ENCODE assay signal across 1 cellular context in the genomic region with DNA sequence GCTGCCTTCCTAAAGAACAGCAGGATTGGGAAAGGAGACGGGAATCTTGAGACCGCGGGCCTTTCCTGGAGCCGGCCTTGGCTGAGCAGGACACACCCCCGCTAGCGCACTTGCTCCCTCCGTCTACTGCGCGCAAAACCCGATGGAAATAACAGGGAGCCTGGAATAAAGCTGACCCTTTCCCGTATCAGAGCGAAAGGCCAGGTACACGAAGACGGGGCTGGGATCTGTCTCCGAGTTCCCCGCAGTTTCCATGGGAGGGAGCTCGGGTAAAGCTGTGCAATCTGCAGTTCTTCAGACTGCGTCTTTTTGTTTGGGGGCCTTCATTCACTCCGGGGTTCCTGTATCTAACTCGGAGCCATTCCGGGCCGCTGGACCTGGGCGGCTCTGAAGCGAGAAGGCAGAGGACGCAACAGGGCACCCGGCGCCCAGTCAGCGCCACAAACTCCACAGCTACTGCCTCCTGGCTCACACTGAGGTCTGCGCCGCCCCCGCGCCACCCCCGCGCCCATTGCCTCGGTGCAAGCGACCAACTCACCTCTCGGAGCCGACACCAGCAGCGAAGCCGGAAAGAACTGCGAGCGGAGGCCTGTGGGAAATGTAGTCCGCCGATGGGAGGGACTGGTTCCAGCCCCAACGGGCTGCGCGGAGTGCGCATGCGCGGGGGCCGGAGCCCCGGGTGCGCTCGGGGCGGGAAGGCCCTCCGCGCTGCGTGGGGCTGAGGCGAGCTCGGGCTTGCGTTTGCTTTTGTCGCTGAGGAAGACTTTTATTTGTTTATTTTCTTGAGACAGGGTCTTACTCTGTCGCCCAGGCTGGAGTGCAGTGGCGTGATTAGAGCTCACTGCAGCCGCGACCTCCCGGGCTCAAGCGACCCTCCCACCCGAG.
TF ChIP-seq lines count a peak whose summit lies in the region.

ZFP14 (minus strand) TSS at position 577 of the 885 bp plus-strand sequence. CDS start 11,309 bp downstream, outside the sequence.

TF ChIP-seq in K562, 482 proteins besides CTCF, POLR2A, EP300 and RAD21 (continued from another document and continues in another):
- TF ChIP-seq, protein P1, sequence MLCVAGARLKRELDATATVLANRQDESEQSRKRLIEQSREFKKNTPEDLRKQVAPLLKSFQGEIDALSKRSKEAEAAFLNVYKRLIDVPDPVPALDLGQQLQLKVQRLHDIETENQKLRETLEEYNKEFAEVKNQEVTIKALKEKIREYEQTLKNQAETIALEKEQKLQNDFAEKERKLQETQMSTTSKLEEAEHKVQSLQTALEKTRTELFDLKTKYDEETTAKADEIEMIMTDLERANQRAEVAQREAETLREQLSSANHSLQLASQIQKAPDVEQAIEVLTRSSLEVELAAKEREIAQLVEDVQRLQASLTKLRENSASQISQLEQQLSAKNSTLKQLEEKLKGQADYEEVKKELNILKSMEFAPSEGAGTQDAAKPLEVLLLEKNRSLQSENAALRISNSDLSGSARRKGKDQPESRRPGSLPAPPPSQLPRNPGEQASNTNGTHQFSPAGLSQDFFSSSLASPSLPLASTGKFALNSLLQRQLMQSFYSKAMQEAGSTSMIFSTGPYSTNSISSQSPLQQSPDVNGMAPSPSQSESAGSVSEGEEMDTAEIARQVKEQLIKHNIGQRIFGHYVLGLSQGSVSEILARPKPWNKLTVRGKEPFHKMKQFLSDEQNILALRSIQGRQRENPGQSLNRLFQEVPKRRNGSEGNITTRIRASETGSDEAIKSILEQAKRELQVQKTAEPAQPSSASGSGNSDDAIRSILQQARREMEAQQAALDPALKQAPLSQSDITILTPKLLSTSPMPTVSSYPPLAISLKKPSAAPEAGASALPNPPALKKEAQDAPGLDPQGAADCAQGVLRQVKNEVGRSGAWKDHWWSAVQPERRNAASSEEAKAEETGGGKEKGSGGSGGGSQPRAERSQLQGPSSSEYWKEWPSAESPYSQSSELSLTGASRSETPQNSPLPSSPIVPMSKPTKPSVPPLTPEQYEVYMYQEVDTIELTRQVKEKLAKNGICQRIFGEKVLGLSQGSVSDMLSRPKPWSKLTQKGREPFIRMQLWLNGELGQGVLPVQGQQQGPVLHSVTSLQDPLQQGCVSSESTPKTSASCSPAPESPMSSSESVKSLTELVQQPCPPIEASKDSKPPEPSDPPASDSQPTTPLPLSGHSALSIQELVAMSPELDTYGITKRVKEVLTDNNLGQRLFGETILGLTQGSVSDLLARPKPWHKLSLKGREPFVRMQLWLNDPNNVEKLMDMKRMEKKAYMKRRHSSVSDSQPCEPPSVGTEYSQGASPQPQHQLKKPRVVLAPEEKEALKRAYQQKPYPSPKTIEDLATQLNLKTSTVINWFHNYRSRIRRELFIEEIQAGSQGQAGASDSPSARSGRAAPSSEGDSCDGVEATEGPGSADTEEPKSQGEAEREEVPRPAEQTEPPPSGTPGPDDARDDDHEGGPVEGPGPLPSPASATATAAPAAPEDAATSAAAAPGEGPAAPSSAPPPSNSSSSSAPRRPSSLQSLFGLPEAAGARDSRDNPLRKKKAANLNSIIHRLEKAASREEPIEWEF (CRISPR knock-in tag; IDR thresholded peaks at IDR 0.05), result no peak
- TF ChIP-seq GTF2A2 (tag; IDR thresholded peaks at IDR 0.05), result no peak
- TF ChIP-seq E2F6 (IDR thresholded peaks at IDR 0.05; ENCODE audit: borderline replicate concordance in 1 of 2, extremely low read depth in 1 of 2, insufficient read depth in 1 of 2, insufficient read length in 1 of 2, low read depth in 1 of 2, low read length in 1 of 2, poor library complexity in 1 of 2, severe bottlenecking in 1 of 2), result peak; percentile 69 to 94
- no peak for TF ChIP-seq SP1 (CRISPR knock-in tag; IDR thresholded peaks at IDR 0.05)
- TF ChIP-seq TCF7L2 (IDR thresholded peaks at IDR 0.05; ENCODE audit: low read depth, low read length), result peak; percentile 81
- no peak for TF ChIP-seq SMARCE1 (IDR thresholded peaks at IDR 0.05)
- TF ChIP-seq MEIS2 (IDR thresholded peaks at IDR 0.05; ENCODE audit: partially characterized antibody), result peak; percentile 78
- TF ChIP-seq VEZF1 (CRISPR knock-in tag; IDR thresholded peaks at IDR 0.05), result peak; percentile 74
- TF ChIP-seq ZNF133 (CRISPR knock-in tag; IDR thresholded peaks at IDR 0.05), result no peak
- TF ChIP-seq ARID2 (IDR thresholded peaks at IDR 0.05), result no peak
- TF ChIP-seq, protein P2, sequence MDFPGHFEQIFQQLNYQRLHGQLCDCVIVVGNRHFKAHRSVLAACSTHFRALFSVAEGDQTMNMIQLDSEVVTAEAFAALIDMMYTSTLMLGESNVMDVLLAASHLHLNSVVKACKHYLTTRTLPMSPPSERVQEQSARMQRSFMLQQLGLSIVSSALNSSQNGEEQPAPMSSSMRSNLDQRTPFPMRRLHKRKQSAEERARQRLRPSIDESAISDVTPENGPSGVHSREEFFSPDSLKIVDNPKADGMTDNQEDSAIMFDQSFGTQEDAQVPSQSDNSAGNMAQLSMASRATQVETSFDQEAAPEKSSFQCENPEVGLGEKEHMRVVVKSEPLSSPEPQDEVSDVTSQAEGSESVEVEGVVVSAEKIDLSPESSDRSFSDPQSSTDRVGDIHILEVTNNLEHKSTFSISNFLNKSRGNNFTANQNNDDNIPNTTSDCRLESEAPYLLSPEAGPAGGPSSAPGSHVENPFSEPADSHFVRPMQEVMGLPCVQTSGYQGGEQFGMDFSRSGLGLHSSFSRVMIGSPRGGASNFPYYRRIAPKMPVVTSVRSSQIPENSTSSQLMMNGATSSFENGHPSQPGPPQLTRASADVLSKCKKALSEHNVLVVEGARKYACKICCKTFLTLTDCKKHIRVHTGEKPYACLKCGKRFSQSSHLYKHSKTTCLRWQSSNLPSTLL (IDR thresholded peaks at IDR 0.05), result no peak
- TF ChIP-seq ZBTB26 (CRISPR knock-in tag; IDR thresholded peaks at IDR 0.05), result no peak
- no peak for TF ChIP-seq TAL1 (IDR thresholded peaks at IDR 0.05)
- no peak for TF ChIP-seq MAFK (IDR thresholded peaks at IDR 0.05; ENCODE audit: low read length)
- no peak for TF ChIP-seq ZC3H11A (IDR thresholded peaks at IDR 0.05; ENCODE audit: low read depth, low read length)
- peak; percentile 72 for TF ChIP-seq ETV5 (CRISPR knock-in tag; IDR thresholded peaks at IDR 0.05; ENCODE audit: low read depth)
- peak; percentile 59 for TF ChIP-seq FOXM1 (IDR thresholded peaks at IDR 0.05; ENCODE audit: low read depth)
- TF ChIP-seq FOXM1 (CRISPR knock-in tag; IDR thresholded peaks at IDR 0.05; ENCODE audit: low read depth), result no peak
- 0 out of 2 replicates have a peak, but pooled peaks have one; percentile 40 for TF ChIP-seq RNF2 (IDR thresholded peaks at IDR 0.05)
- 0 out of 2 replicates have a peak, but pooled peaks have one; percentile 55 for TF ChIP-seq ZNF124 (CRISPR knock-in tag; IDR thresholded peaks at IDR 0.05)
- TF ChIP-seq FUS (optimal IDR thresholded peaks at IDR 0.05; ENCODE audit: low read depth, low read length), result no peak
- peak; percentile 52; the same call in 1 of the 2 replicates for TF ChIP-seq NR2C2 (CRISPR knock-in tag; IDR thresholded peaks at IDR 0.05)
- TF ChIP-seq NR2C2 (tag; IDR thresholded peaks at IDR 0.05), result peak; percentile 94
- TF ChIP-seq, protein P3, sequence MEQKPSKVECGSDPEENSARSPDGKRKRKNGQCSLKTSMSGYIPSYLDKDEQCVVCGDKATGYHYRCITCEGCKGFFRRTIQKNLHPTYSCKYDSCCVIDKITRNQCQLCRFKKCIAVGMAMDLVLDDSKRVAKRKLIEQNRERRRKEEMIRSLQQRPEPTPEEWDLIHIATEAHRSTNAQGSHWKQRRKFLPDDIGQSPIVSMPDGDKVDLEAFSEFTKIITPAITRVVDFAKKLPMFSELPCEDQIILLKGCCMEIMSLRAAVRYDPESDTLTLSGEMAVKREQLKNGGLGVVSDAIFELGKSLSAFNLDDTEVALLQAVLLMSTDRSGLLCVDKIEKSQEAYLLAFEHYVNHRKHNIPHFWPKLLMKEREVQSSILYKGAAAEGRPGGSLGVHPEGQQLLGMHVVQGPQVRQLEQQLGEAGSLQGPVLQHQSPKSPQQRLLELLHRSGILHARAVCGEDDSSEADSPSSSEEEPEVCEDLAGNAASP (IDR thresholded peaks at IDR 0.05), result no peak
- TF ChIP-seq GABPA (tag; conservative IDR thresholded peaks at IDR 0.05; ENCODE audit: low read depth), result peak; percentile 86
- peak; percentile 96 to 97 for TF ChIP-seq NRF1 (conservative IDR thresholded peaks at IDR 0.05 in 1 of 2, IDR thresholded peaks at IDR 0.05 in 1 of 2)
- TF ChIP-seq E2F1 (CRISPR knock-in tag; IDR thresholded peaks at IDR 0.05), result no peak
- no peak for TF ChIP-seq KHSRP (IDR thresholded peaks at IDR 0.05)
- TF ChIP-seq ZNF184 (CRISPR knock-in tag; IDR thresholded peaks at IDR 0.05), result no peak
- TF ChIP-seq DACH1 (IDR thresholded peaks at IDR 0.05; ENCODE audit: partially characterized antibody), result no peak
- TF ChIP-seq UBTF (IDR thresholded peaks at IDR 0.05; ENCODE audit: borderline replicate concordance in 1 of 2, low read depth in 2 of 2, low read length in 2 of 2), result 0 out of 4 replicates have a peak, but pooled peaks of 1 of the 2 experiments have one; percentile 24
- peak; percentile 99 for TF ChIP-seq ATF7 (IDR thresholded peaks at IDR 0.05)
- TF ChIP-seq EGR1 (conservative IDR thresholded peaks at IDR 0.05), result peak; percentile 100
- TF ChIP-seq CHD2 (IDR thresholded peaks at IDR 0.05; ENCODE audit: low read depth, low read length), result no peak
- no peak for TF ChIP-seq FOXK1 (CRISPR knock-in tag; IDR thresholded peaks at IDR 0.05; ENCODE audit: borderline replicate concordance)
